9 cellular contexts compared by ENCODE assay signal in the genomic region with DNA sequence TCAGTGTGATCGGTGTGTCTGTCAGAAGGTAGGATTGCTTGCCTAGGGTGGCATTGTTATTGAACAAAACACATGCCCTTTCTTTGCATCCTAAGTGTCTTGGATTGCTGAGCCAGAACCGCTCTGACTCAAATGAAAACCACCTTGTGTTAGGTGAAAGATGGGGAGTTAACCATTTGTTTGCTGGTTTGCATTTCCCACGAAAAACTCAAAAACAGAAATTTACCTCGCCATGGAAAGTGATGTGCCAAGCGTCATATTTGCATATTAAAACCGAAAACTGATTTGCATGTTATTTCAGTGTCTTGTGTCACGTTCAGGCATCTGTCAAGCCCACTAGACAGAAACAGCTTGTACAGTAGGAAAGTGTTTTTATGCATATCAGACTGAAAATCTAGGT.
DNase-seq lines count a peak whose midpoint lies in the region; ATAC-seq and TF ChIP-seq lines count a peak whose summit lies in the region.
"Had no signal": no experiment of that assay in that cellular context is flagged by ENCODE, and none has a peak within 500 bp of the region (broad histone marks: within the 10 kb centered on the region; RNA-seq: fewer than 3 reads in every experiment).

No MANE protein-coding gene starts in this region.

- no peaks in the 10 kb centered on the region for H3K27me3 Mint-ChIP-seq in endodermal cell (ENCODE audit: insufficient read depth)
- H3K27me3 Mint-ChIP-seq: central memory CD8-positive, alpha-beta T cell had no signal

- no peak overlapping the region for H3K4me3 ChIP-seq in endodermal cell (ENCODE audit: low read length)

- no peak overlapping the region for H3K27ac ChIP-seq in endodermal cell (ENCODE audit: low read depth, low read length)

- H3K27ac Mint-ChIP-seq in endodermal cell, result peak overlapping the region; percentile 62

- DNase-seq in endodermal cell (no peak), retina (no peak), hippocampal formation (lab: John Stamatoyannopoulos, UW) (no peak), HK-2 (ENCODE audit: unreplicated experiment) (no peak)
- DNase-seq in stimulated activated naive CD4-positive, alpha-beta T cell (lab: John Stamatoyannopoulos, UW), result no peak

- H3K36me3 Mint-ChIP-seq in endodermal cell (ENCODE audit: low read depth), result no peaks in the 10 kb centered on the region

- no peaks in the 10 kb centered on the region for H3K27me3 ChIP-seq in endodermal cell (ENCODE audit: control insufficient read depth, insufficient read depth, low read length, poor library complexity, severe bottlenecking)

- TF ChIP-seq CTCF in endodermal cell (conservative IDR thresholded peaks at IDR 0.05), result no peak

- H3K9me3 ChIP-seq in endodermal cell (ENCODE audit: control insufficient read depth, low read length), result no peaks in the 10 kb centered on the region

- H3K4me3 Mint-ChIP-seq in endodermal cell, result no peak overlapping the region
- H3K4me3 Mint-ChIP-seq: central memory CD8-positive, alpha-beta T cell had no signal

- no peaks in the 10 kb centered on the region for H3K4me1 ChIP-seq in endodermal cell (ENCODE audit: control insufficient read depth, insufficient read depth, low read length)

- H3K4me1 Mint-ChIP-seq in endodermal cell, result peaks cover 7% of the 10 kb centered on the region

- H3K9me3 Mint-ChIP-seq in endodermal cell, result no peaks in the 10 kb centered on the region
- H3K9me3 Mint-ChIP-seq: central memory CD8-positive, alpha-beta T cell had no signal

- H3K36me3 ChIP-seq in endodermal cell (ENCODE audit: control insufficient read depth, insufficient read depth, low read length), result no peaks in the 10 kb centered on the region

- WGBS in endodermal cell (ENCODE audit: insufficient coverage in 1 of 2, insufficient read length in 1 of 2), 2 experiments, result 65 to 73% methylated on average over 7 of the region's 7 CpGs

- H3K9ac ChIP-seq in endodermal cell (ENCODE audit: extremely low read depth, low read length, poor library complexity, severe bottlenecking), result no peak overlapping the region

- ATAC-seq in GM18861 (IDR thresholded peaks at IDR 0.05; ENCODE audit: unreplicated experiment) (peak; percentile 86), GM21360 (IDR thresholded peaks at IDR 0.05; ENCODE audit: unreplicated experiment) (peak; percentile 90), HG03159 (IDR thresholded peaks at IDR 0.05; ENCODE audit: unreplicated experiment) (peak; percentile 89)
